Comparison of ENCODE assay signal across 1 cellular context in the genomic region with DNA sequence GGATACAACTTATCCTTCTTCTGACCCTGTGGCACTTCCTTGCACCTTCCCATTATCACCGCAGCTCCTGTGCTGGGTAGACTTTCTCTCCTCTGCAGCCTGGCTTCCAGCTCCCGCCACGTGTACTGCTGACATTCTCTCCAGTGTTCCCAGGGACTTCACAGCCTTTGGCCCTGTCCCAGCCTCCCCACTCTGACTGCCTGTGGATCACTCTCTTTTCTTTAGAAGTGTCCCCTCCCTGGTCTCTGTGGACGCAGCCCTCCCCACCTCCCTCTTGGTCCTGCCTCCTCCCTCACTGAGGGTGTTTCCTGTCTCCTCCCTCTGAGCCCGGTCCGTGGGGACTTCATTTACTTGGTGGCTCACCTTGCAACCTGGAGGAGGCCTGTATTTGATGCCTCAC.
TF ChIP-seq lines count a peak whose summit lies in the region.

No MANE protein-coding gene starts in this region.

TF ChIP-seq in WTC11, 78 proteins besides CTCF, POLR2A, EP300 and RAD21 (continued from another document):
- TF ChIP-seq, protein P1, sequence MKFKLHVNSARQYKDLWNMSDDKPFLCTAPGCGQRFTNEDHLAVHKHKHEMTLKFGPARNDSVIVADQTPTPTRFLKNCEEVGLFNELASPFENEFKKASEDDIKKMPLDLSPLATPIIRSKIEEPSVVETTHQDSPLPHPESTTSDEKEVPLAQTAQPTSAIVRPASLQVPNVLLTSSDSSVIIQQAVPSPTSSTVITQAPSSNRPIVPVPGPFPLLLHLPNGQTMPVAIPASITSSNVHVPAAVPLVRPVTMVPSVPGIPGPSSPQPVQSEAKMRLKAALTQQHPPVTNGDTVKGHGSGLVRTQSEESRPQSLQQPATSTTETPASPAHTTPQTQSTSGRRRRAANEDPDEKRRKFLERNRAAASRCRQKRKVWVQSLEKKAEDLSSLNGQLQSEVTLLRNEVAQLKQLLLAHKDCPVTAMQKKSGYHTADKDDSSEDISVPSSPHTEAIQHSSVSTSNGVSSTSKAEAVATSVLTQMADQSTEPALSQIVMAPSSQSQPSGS (CRISPR knock-in tag; IDR thresholded peaks at IDR 0.05; ENCODE audit: borderline replicate concordance, low read depth) = no peak
- TF ChIP-seq, protein P2, sequence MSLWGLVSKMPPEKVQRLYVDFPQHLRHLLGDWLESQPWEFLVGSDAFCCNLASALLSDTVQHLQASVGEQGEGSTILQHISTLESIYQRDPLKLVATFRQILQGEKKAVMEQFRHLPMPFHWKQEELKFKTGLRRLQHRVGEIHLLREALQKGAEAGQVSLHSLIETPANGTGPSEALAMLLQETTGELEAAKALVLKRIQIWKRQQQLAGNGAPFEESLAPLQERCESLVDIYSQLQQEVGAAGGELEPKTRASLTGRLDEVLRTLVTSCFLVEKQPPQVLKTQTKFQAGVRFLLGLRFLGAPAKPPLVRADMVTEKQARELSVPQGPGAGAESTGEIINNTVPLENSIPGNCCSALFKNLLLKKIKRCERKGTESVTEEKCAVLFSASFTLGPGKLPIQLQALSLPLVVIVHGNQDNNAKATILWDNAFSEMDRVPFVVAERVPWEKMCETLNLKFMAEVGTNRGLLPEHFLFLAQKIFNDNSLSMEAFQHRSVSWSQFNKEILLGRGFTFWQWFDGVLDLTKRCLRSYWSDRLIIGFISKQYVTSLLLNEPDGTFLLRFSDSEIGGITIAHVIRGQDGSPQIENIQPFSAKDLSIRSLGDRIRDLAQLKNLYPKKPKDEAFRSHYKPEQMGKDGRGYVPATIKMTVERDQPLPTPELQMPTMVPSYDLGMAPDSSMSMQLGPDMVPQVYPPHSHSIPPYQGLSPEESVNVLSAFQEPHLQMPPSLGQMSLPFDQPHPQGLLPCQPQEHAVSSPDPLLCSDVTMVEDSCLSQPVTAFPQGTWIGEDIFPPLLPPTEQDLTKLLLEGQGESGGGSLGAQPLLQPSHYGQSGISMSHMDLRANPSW (CRISPR knock-in tag; conservative IDR thresholded peaks at IDR 0.05; ENCODE audit: low read depth) = no peak
- TF ChIP-seq, protein P3, sequence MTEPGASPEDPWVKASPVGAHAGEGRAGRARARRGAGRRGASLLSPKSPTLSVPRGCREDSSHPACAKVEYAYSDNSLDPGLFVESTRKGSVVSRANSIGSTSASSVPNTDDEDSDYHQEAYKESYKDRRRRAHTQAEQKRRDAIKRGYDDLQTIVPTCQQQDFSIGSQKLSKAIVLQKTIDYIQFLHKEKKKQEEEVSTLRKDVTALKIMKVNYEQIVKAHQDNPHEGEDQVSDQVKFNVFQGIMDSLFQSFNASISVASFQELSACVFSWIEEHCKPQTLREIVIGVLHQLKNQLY (CRISPR knock-in tag; IDR thresholded peaks at IDR 0.05) = no peak
- TF ChIP-seq, protein P4, sequence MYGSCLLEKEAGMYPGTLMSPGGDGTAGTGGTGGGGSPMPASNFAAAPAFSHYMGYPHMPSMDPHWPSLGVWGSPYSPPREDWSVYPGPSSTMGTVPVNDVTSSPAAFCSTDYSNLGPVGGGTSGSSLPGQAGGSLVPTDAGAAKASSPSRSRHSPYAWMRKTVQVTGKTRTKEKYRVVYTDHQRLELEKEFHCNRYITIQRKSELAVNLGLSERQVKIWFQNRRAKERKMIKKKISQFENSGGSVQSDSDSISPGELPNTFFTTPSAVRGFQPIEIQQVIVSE (CRISPR knock-in tag; IDR thresholded peaks at IDR 0.05; ENCODE audit: borderline replicate concordance) = no peak
- no peak for TF ChIP-seq ZNF219 (CRISPR knock-in tag; IDR thresholded peaks at IDR 0.05; ENCODE audit: borderline replicate concordance)
- TF ChIP-seq ESRRA (CRISPR knock-in tag; IDR thresholded peaks at IDR 0.05; ENCODE audit: borderline replicate concordance) = no peak
- no peak for TF ChIP-seq RELA (CRISPR knock-in tag; IDR thresholded peaks at IDR 0.05; ENCODE audit: borderline replicate concordance)
- TF ChIP-seq ZNF423 (CRISPR knock-in tag; IDR thresholded peaks at IDR 0.05) = no peak
- TF ChIP-seq, protein P5, sequence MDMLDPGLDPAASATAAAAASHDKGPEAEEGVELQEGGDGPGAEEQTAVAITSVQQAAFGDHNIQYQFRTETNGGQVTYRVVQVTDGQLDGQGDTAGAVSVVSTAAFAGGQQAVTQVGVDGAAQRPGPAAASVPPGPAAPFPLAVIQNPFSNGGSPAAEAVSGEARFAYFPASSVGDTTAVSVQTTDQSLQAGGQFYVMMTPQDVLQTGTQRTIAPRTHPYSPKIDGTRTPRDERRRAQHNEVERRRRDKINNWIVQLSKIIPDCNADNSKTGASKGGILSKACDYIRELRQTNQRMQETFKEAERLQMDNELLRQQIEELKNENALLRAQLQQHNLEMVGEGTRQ (CRISPR knock-in tag; IDR thresholded peaks at IDR 0.05) = no peak
- TF ChIP-seq ZNF317 (CRISPR knock-in tag; IDR thresholded peaks at IDR 0.05; ENCODE audit: borderline replicate concordance, low read depth) = no peak
- TF ChIP-seq, protein P6, sequence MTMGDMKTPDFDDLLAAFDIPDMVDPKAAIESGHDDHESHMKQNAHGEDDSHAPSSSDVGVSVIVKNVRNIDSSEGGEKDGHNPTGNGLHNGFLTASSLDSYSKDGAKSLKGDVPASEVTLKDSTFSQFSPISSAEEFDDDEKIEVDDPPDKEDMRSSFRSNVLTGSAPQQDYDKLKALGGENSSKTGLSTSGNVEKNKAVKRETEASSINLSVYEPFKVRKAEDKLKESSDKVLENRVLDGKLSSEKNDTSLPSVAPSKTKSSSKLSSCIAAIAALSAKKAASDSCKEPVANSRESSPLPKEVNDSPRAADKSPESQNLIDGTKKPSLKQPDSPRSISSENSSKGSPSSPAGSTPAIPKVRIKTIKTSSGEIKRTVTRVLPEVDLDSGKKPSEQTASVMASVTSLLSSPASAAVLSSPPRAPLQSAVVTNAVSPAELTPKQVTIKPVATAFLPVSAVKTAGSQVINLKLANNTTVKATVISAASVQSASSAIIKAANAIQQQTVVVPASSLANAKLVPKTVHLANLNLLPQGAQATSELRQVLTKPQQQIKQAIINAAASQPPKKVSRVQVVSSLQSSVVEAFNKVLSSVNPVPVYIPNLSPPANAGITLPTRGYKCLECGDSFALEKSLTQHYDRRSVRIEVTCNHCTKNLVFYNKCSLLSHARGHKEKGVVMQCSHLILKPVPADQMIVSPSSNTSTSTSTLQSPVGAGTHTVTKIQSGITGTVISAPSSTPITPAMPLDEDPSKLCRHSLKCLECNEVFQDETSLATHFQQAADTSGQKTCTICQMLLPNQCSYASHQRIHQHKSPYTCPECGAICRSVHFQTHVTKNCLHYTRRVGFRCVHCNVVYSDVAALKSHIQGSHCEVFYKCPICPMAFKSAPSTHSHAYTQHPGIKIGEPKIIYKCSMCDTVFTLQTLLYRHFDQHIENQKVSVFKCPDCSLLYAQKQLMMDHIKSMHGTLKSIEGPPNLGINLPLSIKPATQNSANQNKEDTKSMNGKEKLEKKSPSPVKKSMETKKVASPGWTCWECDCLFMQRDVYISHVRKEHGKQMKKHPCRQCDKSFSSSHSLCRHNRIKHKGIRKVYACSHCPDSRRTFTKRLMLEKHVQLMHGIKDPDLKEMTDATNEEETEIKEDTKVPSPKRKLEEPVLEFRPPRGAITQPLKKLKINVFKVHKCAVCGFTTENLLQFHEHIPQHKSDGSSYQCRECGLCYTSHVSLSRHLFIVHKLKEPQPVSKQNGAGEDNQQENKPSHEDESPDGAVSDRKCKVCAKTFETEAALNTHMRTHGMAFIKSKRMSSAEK (CRISPR knock-in tag; IDR thresholded peaks at IDR 0.05; ENCODE audit: borderline replicate concordance) = no peak
- TF ChIP-seq HMGA2 (CRISPR knock-in tag; IDR thresholded peaks at IDR 0.05) = no peak
- TF ChIP-seq FOXP1 (CRISPR knock-in tag; IDR thresholded peaks at IDR 0.05; ENCODE audit: borderline replicate concordance) = no peak
- TF ChIP-seq SMAD3 (CRISPR knock-in tag; IDR thresholded peaks at IDR 0.05; ENCODE audit: borderline replicate concordance) = no peak
- no peak for TF ChIP-seq FOXK1 (CRISPR knock-in tag; IDR thresholded peaks at IDR 0.05)
- no peak for TF ChIP-seq SMAD4 (CRISPR knock-in tag; IDR thresholded peaks at IDR 0.05)
- TF ChIP-seq CBFB (CRISPR knock-in tag; IDR thresholded peaks at IDR 0.05; ENCODE audit: low read depth) = no peak
- TF ChIP-seq, protein P7, sequence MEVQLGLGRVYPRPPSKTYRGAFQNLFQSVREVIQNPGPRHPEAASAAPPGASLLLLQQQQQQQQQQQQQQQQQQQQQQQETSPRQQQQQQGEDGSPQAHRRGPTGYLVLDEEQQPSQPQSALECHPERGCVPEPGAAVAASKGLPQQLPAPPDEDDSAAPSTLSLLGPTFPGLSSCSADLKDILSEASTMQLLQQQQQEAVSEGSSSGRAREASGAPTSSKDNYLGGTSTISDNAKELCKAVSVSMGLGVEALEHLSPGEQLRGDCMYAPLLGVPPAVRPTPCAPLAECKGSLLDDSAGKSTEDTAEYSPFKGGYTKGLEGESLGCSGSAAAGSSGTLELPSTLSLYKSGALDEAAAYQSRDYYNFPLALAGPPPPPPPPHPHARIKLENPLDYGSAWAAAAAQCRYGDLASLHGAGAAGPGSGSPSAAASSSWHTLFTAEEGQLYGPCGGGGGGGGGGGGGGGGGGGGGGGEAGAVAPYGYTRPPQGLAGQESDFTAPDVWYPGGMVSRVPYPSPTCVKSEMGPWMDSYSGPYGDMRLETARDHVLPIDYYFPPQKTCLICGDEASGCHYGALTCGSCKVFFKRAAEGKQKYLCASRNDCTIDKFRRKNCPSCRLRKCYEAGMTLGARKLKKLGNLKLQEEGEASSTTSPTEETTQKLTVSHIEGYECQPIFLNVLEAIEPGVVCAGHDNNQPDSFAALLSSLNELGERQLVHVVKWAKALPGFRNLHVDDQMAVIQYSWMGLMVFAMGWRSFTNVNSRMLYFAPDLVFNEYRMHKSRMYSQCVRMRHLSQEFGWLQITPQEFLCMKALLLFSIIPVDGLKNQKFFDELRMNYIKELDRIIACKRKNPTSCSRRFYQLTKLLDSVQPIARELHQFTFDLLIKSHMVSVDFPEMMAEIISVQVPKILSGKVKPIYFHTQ (CRISPR knock-in tag; IDR thresholded peaks at IDR 0.05) = no peak
- TF ChIP-seq, protein P8, sequence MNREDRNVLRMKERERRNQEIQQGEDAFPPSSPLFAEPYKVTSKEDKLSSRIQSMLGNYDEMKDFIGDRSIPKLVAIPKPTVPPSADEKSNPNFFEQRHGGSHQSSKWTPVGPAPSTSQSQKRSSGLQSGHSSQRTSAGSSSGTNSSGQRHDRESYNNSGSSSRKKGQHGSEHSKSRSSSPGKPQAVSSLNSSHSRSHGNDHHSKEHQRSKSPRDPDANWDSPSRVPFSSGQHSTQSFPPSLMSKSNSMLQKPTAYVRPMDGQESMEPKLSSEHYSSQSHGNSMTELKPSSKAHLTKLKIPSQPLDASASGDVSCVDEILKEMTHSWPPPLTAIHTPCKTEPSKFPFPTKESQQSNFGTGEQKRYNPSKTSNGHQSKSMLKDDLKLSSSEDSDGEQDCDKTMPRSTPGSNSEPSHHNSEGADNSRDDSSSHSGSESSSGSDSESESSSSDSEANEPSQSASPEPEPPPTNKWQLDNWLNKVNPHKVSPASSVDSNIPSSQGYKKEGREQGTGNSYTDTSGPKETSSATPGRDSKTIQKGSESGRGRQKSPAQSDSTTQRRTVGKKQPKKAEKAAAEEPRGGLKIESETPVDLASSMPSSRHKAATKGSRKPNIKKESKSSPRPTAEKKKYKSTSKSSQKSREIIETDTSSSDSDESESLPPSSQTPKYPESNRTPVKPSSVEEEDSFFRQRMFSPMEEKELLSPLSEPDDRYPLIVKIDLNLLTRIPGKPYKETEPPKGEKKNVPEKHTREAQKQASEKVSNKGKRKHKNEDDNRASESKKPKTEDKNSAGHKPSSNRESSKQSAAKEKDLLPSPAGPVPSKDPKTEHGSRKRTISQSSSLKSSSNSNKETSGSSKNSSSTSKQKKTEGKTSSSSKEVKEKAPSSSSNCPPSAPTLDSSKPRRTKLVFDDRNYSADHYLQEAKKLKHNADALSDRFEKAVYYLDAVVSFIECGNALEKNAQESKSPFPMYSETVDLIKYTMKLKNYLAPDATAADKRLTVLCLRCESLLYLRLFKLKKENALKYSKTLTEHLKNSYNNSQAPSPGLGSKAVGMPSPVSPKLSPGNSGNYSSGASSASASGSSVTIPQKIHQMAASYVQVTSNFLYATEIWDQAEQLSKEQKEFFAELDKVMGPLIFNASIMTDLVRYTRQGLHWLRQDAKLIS (CRISPR knock-in tag; IDR thresholded peaks at IDR 0.05; ENCODE audit: borderline replicate concordance) = no peak
